9 cellular contexts compared by ENCODE assay signal in the genomic region with DNA sequence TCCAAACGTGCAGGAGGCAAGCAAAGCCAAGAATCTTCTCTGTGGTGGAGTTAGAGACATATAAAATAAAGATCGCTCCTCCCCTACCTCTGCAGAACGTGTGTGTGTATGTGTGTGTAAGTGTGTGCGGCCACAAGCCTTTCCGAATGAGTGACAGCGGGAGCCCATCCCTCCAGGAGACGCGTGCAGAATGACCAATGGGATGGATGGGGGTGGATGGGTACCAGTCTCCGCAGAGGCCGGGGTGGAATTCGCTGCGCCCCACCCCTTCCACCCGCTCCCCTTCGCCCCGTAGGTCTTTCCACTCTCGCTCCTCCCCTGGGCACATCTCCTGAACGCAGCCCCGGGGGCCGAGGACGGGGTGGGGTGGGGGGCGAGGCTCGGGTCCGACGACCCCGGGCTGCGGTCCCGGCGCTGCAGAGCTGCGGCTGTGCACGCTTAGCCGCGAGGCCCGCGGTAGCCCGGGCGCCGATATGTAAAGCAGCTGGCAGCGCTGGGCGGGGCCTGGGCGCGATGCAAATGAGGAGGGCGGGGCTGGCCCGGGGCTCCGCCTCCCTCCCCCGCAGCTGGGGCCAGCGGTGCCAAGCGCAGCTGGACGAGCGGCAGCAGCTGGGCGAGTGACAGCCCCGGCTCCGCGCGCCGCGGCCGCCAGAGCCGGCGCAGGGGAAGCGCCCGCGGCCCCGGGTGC. TPM values are rescaled to one million over a fixed set of nuclear protein-coding genes. Genes with fewer than 3 reads are reported as not detected.
DNase-seq lines count a peak whose midpoint lies in the region; TF ChIP-seq lines count a peak whose summit lies in the region.
"Had no signal": no experiment of that assay in that cellular context is flagged by ENCODE, and none has a peak within 500 bp of the region (broad histone marks: within the 10 kb centered on the region; RNA-seq: fewer than 3 reads in every experiment).

PRKCB (plus strand) TSS at position 594 of the 688 bp plus-strand sequence.

- H3K27ac ChIP-seq in mesenchymal stem cell (ENCODE audit: low read length, poor library complexity, severe bottlenecking) = no peak within 1 kb of the TSS

- peak within 1 kb of the TSS; percentile 21 for H3K4me2 ChIP-seq in mesenchymal stem cell (ENCODE audit: low read length, poor library complexity, severe bottlenecking)

- peaks cover 2% of the 10 kb centered on the region for H3K27me3 Mint-ChIP-seq in activated CD4-positive, alpha-beta memory T cell treated with anti-CD3 and anti-CD28 coated beads for 36 hours

- in situ Hi-C loops in HAP-1 (cut with MboI; ENCODE audit: low sequenced_read_pairs) = no loop called here

- no peak within 1 kb of the TSS for H3K18ac ChIP-seq in mesenchymal stem cell (ENCODE audit: low read depth in 1 of 2, low read length in 2 of 2)

- H3K9me3 ChIP-seq in HAP-1 (no peaks in the 10 kb centered on the region), mesenchymal stem cell (ENCODE audit: control insufficient read depth, low read length) (no peaks in the 10 kb centered on the region)

- H3K4me3 Mint-ChIP-seq in activated CD4-positive, alpha-beta memory T cell treated with anti-CD3 and anti-CD28 coated beads for 36 hours = peak within 1 kb of the TSS; percentile 94

- no peaks in the 10 kb centered on the region for H3K79me1 ChIP-seq in mesenchymal stem cell (replicated peaks; ENCODE audit: low read length, poor library complexity, severe bottlenecking)

- no peak within 1 kb of the TSS for H3K4ac ChIP-seq in mesenchymal stem cell (ENCODE audit: low read depth in 1 of 2, low read length in 2 of 2)

- H4K91ac ChIP-seq in mesenchymal stem cell (ENCODE audit: low read length) = no peak within 1 kb of the TSS

- H3K27me3 ChIP-seq in HAP-1 (ENCODE audit: low read depth) = peaks cover 34% of the 10 kb centered on the region
- H3K27me3 ChIP-seq in mesenchymal stem cell (ENCODE audit: control insufficient read depth in 1 of 2, insufficient read depth in 1 of 2, low read length in 2 of 2) = peaks cover 45 to 60% of the 10 kb centered on the region in 2 experiments

- POLR2A ChIA-PET in activated CD4-positive, alpha-beta memory T cell treated with anti-CD3 and anti-CD28 coated beads for 36 hours (lab: Charles Lee) = interaction anchor here (1.1 to 1.2 kb wide), 2 partner anchors 24 to 32 kb away, joined by 3 read pairs; no protein-coding TSS in a partner anchor

- DNase-seq in GM12865 (ENCODE audit: low read depth) (peak; percentile 92), HAP-1 (ENCODE audit: low spot score in 2 of 2) (peak; percentile 49 to 76), NCI-H1105 treated with DMSO at 0.1 percent for 48 hours (lab: John Stamatoyannopoulos, UW) (peak; percentile 45), mesenchymal stem cell (peak; percentile 1), cortex of kidney (lab: John Stamatoyannopoulos, UW) (no peak)
- DNase-seq in activated CD4-positive, alpha-beta memory T cell treated with anti-CD3 and anti-CD28 coated beads for 36 hours = peak; percentile 94
- DNase-seq in effector CD4-positive, alpha-beta T cell = peak; percentile 87
- peak; percentile 83 for DNase-seq in stimulated activated CD8-positive, alpha-beta memory T cell treated with anti-CD3 and anti-CD28 coated beads, Interleukin-12 subunit alpha, Interleukin-12 subunit beta, amount 100 ng/mL, for 4 hours (ENCODE audit: low read depth)

- peaks cover 6% of the 10 kb centered on the region for H3K36me3 Mint-ChIP-seq in activated CD4-positive, alpha-beta memory T cell treated with anti-CD3 and anti-CD28 coated beads for 36 hours

- H3K27ac Mint-ChIP-seq in activated CD4-positive, alpha-beta memory T cell treated with anti-CD3 and anti-CD28 coated beads for 36 hours = peak within 1 kb of the TSS; percentile 83

- intact Hi-C loops in activated CD4-positive, alpha-beta memory T cell treated with anti-CD3 and anti-CD28 coated beads for 36 hours (cut with micrococcal nuclease) = loop anchor here (1.0 kb wide), 1 partner anchor 8 kb away; no protein-coding TSS in a partner anchor

- CTCF ChIA-PET in activated CD4-positive, alpha-beta memory T cell treated with anti-CD3 and anti-CD28 coated beads for 36 hours (lab: Charles Lee) = interaction anchor here (0.6 to 1.1 kb wide), 4 partner anchors 8 to 179 kb away, joined by 3 to 4 read pairs (median 3); no protein-coding TSS in a partner anchor

- peaks cover 1% of the 10 kb centered on the region for H3K9me3 Mint-ChIP-seq in activated CD4-positive, alpha-beta memory T cell treated with anti-CD3 and anti-CD28 coated beads for 36 hours

- H3K4me3 ChIP-seq in GM12865 (ENCODE audit: low read depth, low read length) = peak within 1 kb of the TSS; percentile 81
- peak within 1 kb of the TSS; percentile 14 for H3K4me3 ChIP-seq in HAP-1
- no peak within 1 kb of the TSS for H3K4me3 ChIP-seq in mesenchymal stem cell (ENCODE audit: insufficient read depth in 1 of 2, low read depth in 1 of 2, low read length in 2 of 2)

- no peak within 1 kb of the TSS for H2AFZ ChIP-seq in mesenchymal stem cell (ENCODE audit: low read depth, low read length)

- no peak within 1 kb of the TSS for H3K9ac ChIP-seq in mesenchymal stem cell (ENCODE audit: low read length)

- no peak within 1 kb of the TSS for H3K23ac ChIP-seq in mesenchymal stem cell (ENCODE audit: low read length in 2 of 2)

- no peak within 1 kb of the TSS for H2BK12ac ChIP-seq in mesenchymal stem cell (ENCODE audit: low read length in 2 of 2)

- H2BK15ac ChIP-seq in mesenchymal stem cell (ENCODE audit: low read depth, poor library complexity, severe bottlenecking) = no peak within 1 kb of the TSS

- H2AK5ac ChIP-seq in mesenchymal stem cell (ENCODE audit: low read length, severe bottlenecking) = no peak within 1 kb of the TSS

- TF ChIP-seq CTCF in GM12865 (IDR thresholded peaks at IDR 0.05; ENCODE audit: insufficient read depth, low read depth, low read length, missing control alignments) = no peak

- H3K14ac ChIP-seq in mesenchymal stem cell (ENCODE audit: low read length in 2 of 2) = no peak within 1 kb of the TSS

- peaks cover 56% of the 10 kb centered on the region for H3K4me1 Mint-ChIP-seq in activated CD4-positive, alpha-beta memory T cell treated with anti-CD3 and anti-CD28 coated beads for 36 hours (ENCODE audit: low read depth)

- 3% methylated on average over 24 of the region's 63 CpGs for WGBS in mesenchymal stem cell

- H3K4me1 ChIP-seq in HAP-1 (no peaks in the 10 kb centered on the region), mesenchymal stem cell (ENCODE audit: control insufficient read depth, insufficient read depth, low read depth, low read length) (peaks cover 11% of the 10 kb centered on the region)

- H3K36me3 ChIP-seq in HAP-1 (replicated peaks) (no peaks in the 10 kb centered on the region), mesenchymal stem cell (ENCODE audit: control insufficient read depth in 1 of 2, insufficient read depth in 2 of 2, low read depth in 1 of 2, low read length in 2 of 2) (no peaks in the 10 kb centered on the region)

- no peak within 1 kb of the TSS for H2BK5ac ChIP-seq in mesenchymal stem cell (ENCODE audit: low read depth, low read length, poor library complexity, severe bottlenecking)

- no peak within 1 kb of the TSS for H2BK120ac ChIP-seq in mesenchymal stem cell (ENCODE audit: low read depth, low read length)

- no peak within 1 kb of the TSS for H4K8ac ChIP-seq in mesenchymal stem cell (ENCODE audit: low read length)

RNA-seq across cellular contexts. Expression of gene PRKCB, which starts in this region (rescaled TPM):
- 10 to 100 TPM; 56.3 to 57.9 TPM for total RNA-seq in activated CD4-positive, alpha-beta memory T cell treated with anti-CD3 and anti-CD28 coated beads for 36 hours
- polyA plus RNA-seq in mesenchymal stem cell (2013, experiment 1 of 2) = not detected
- polyA plus RNA-seq in mesenchymal stem cell (2013, experiment 2 of 2) = not detected
- total RNA-seq: glomerular endothelial cell had no signal

Comparison
In these comparisons a context has a peak if more than half of its experiments do, and no peak if none do; other contexts are left out.
1. H3K4me3 ChIP-seq: peak in GM12865 (single experiment) and HAP-1 (single experiment); none in mesenchymal stem cell (0 of 2).